ENCODE assay signal across 7 cellular contexts in genomic region chr4:56908206-56909082, GRCh38.
A peak's percentile ranks its signal among the peaks of the same experiment; 100 is the strongest.
DNase-seq lines count a peak whose midpoint lies in the region; ATAC-seq and TF ChIP-seq lines count a peak whose summit lies in the region.

No MANE protein-coding gene starts in this region.

- DNase-seq in NCI-H69 (lab: John Stamatoyannopoulos, UW) (peak; percentile 30), activated T-cell treated with anti-CD3 and anti-CD28 coated beads for 1 hour (ENCODE audit: low read depth) (peak; percentile 59), epithelial cell of esophagus (ENCODE audit: low read depth) (peak; percentile 64)
- peak; percentile 39 to 45 for DNase-seq in stimulated activated CD8-positive, alpha-beta memory T cell treated with anti-CD3 and anti-CD28 coated beads, Interleukin-7, amount 100 ng/mL, for 1 hour (ENCODE audit: low read depth in 2 of 2)

- peaks cover 18 to 19% of the 10 kb centered on the region in 2 donors for H3K4me1 ChIP-seq in mucosa of rectum (ENCODE audit: control insufficient read depth in 2 of 2, insufficient read depth in 2 of 2, low read length in 2 of 2)

- H3K27ac ChIP-seq in mucosa of rectum (ENCODE audit: low read depth in 2 of 2, low read length in 2 of 2): peak overlapping the region; percentile 89 to 91

- no peaks in the 10 kb centered on the region for H3K9me3 ChIP-seq in mucosa of rectum (ENCODE audit: control insufficient read depth in 2 of 2, low read length in 2 of 2)

- H3K4me3 ChIP-seq in epithelial cell of esophagus (ENCODE audit: low read length): peak overlapping the region; percentile 83
- peak overlapping the region; percentile 88 for H3K4me3 ChIP-seq in mucosa of rectum (ENCODE audit: low read length in 2 of 2)

- H3K9ac ChIP-seq in mucosa of rectum (ENCODE audit: low read depth in 1 of 2, low read length in 2 of 2): peak overlapping the region; percentile 76 to 85

- no peak for TF ChIP-seq CTCF in epithelial cell of esophagus (IDR thresholded peaks at IDR 0.05; ENCODE audit: insufficient read depth, low read depth, low read length, missing control alignments)

- no peaks in the 10 kb centered on the region for H3K27me3 ChIP-seq in mucosa of rectum (ENCODE audit: control insufficient read depth in 2 of 2, insufficient read depth in 2 of 2, low read length in 2 of 2)

- H3K36me3 ChIP-seq in mucosa of rectum (ENCODE audit: control insufficient read depth in 2 of 2, insufficient read depth in 2 of 2, low read length in 2 of 2): peaks cover 2% of the 10 kb centered on the region in 2 donors

- ATAC-seq in GM18520 (IDR thresholded peaks at IDR 0.05; ENCODE audit: unreplicated experiment): peak; percentile 49
- ATAC-seq in HG02840 (IDR thresholded peaks at IDR 0.05; ENCODE audit: low FRiP score, unreplicated experiment): peak; percentile 60

Comparison
In these comparisons a context has a peak if more than half of its experiments do, and no peak if none do; other contexts are left out.
1. Peak in every context shown above with its lines: DNase-seq, ATAC-seq, H3K4me3 ChIP-seq and H3K27ac ChIP-seq.